Comparison of ENCODE assay signal across 8 cellular contexts in genomic region chr1:165235777-165236285, GRCh38.
DNase-seq lines count a peak whose midpoint lies in the region; ATAC-seq and TF ChIP-seq lines count a peak whose summit lies in the region.

No MANE protein-coding gene starts in this region.

- H3K9me3 Mint-ChIP-seq in GM23338: no peaks in the 10 kb centered on the region
- no peaks in the 10 kb centered on the region for H3K9me3 Mint-ChIP-seq in stimulated activated effector memory CD8-positive, alpha-beta T cell treated with anti-CD3 and anti-CD28 coated beads, Interleukin-12 subunit alpha, Interleukin-12 subunit beta, amount 100 ng/mL, for 72 hours

- H2AFZ ChIP-seq in GM23338: peak overlapping the region; percentile 97
- peak overlapping the region; percentile 60 for H2AFZ ChIP-seq in hepatocyte

- intact Hi-C loops in sigmoid colon (cut with DNase I): no loop called here

- ATAC-seq in GM23338 (peak; percentile 88), HG03045 (IDR thresholded peaks at IDR 0.05; ENCODE audit: unreplicated experiment) (no peak)
- no peak for ATAC-seq in stimulated activated effector memory CD8-positive, alpha-beta T cell treated with anti-CD3 and anti-CD28 coated beads, Interleukin-12 subunit alpha, Interleukin-12 subunit beta, amount 100 ng/mL, for 72 hours

- H3K27me3 Mint-ChIP-seq in GM23338 (ENCODE audit: insufficient read depth, low read depth, poor library complexity): peaks cover 57% of the 10 kb centered on the region

- H3K27me3 ChIP-seq in GM23338 (ENCODE audit: insufficient read depth) (peaks cover 93% of the 10 kb centered on the region), hepatocyte (peaks cover 80% of the 10 kb centered on the region), sigmoid colon (peaks cover 4 to 47% (median 16%) of the 10 kb centered on the region in 3 donors)

- TF ChIP-seq CTCF in GM23338 (conservative IDR thresholded peaks at IDR 0.05; ENCODE audit: low read depth in 2 of 2) (no peak), hepatocyte (IDR thresholded peaks at IDR 0.05; ENCODE audit: poor library complexity) (no peak), sigmoid colon (IDR thresholded peaks at IDR 0.05) (no peak)

- H4K20me1 ChIP-seq in GM23338 (replicated peaks; ENCODE audit: insufficient read depth): no peaks in the 10 kb centered on the region; the same call in 1 of the 2 replicates
- no peaks in the 10 kb centered on the region for H4K20me1 ChIP-seq in hepatocyte (ENCODE audit: insufficient read depth, poor library complexity, severe bottlenecking)

- H3K4me1 ChIP-seq in GM23338 (ENCODE audit: insufficient read depth): peaks cover 4% of the 10 kb centered on the region; the same call in 1 of the 2 replicates
- peaks cover 12% of the 10 kb centered on the region for H3K4me1 ChIP-seq in hepatocyte (ENCODE audit: insufficient read depth)
- H3K4me1 ChIP-seq in sigmoid colon: peaks cover 0 to 13% (median 13%) of the 10 kb centered on the region in 4 donors

- peak overlapping the region; percentile 79 for H3K4me3 Mint-ChIP-seq in GM23338
- H3K4me3 Mint-ChIP-seq in stimulated activated effector memory CD8-positive, alpha-beta T cell treated with anti-CD3 and anti-CD28 coated beads, Interleukin-12 subunit alpha, Interleukin-12 subunit beta, amount 100 ng/mL, for 72 hours: no peak overlapping the region

- H3K79me2 ChIP-seq in GM23338 (replicated peaks; ENCODE audit: insufficient read depth) (no peaks in the 10 kb centered on the region), hepatocyte (no peaks in the 10 kb centered on the region)

- peak overlapping the region; percentile 72 for H3K4me3 ChIP-seq in GM23338
- H3K4me3 ChIP-seq in hepatocyte: peak overlapping the region; percentile 63
- H3K4me3 ChIP-seq in sigmoid colon: peak overlapping the region; percentile 12 to 53 (median 40)

- no peak overlapping the region for H3K27ac Mint-ChIP-seq in GM23338
- H3K27ac Mint-ChIP-seq in stimulated activated effector memory CD8-positive, alpha-beta T cell treated with anti-CD3 and anti-CD28 coated beads, Interleukin-12 subunit alpha, Interleukin-12 subunit beta, amount 100 ng/mL, for 72 hours: no peak overlapping the region

- WGBS in hepatocyte (ENCODE audit: low lambda C conversion rate, missing lambda C conversion rate): under 1% methylated on average over 33 of the region's 33 CpGs
- 1 to 2% methylated on average over 33 of the region's 33 CpGs for WGBS in sigmoid colon, 2 donors

- peak overlapping the region; percentile 88 for H3K4me2 ChIP-seq in GM23338
- H3K4me2 ChIP-seq in hepatocyte: peak overlapping the region; percentile 94

- H3F3A ChIP-seq in GM23338 (replicated peaks; ENCODE audit: low read depth): no peaks in the 10 kb centered on the region

- H3K27ac ChIP-seq in GM23338 (ENCODE audit: low read depth) (no peak overlapping the region), hepatocyte (no peak overlapping the region), sigmoid colon (no peak overlapping the region)

- no peaks in the 10 kb centered on the region for H3K36me3 ChIP-seq in GM23338 (ENCODE audit: insufficient read depth)
- H3K36me3 ChIP-seq in hepatocyte (replicated peaks; ENCODE audit: insufficient read depth, low read depth): no peaks in the 10 kb centered on the region
- H3K36me3 ChIP-seq in sigmoid colon: no peaks in the 10 kb centered on the region

- peak; percentile 75 for DNase-seq in GM23338 (ENCODE audit: low spot score)
- DNase-seq in NCI-H69 (lab: John Stamatoyannopoulos, UW): peak; percentile 99
- peak; percentile 11 for DNase-seq in hepatocyte (ENCODE audit: low spot score)
- DNase-seq in sigmoid colon: no peak
- DNase-seq in mesenteric fat pad (ENCODE audit: low spot score): no peak
- no peak for DNase-seq in activated effector memory CD4-positive, alpha-beta T cell treated with Interleukin-2 at 50 U/mL for 16 hours
- no peak for DNase-seq in stimulated activated effector memory CD8-positive, alpha-beta T cell treated with anti-CD3 and anti-CD28 coated beads, Interleukin-12 subunit alpha, Interleukin-12 subunit beta, amount 100 ng/mL, for 72 hours (ENCODE audit: low spot score in 2 of 2)

- TF ChIP-seq EP300 in sigmoid colon (IDR thresholded peaks at IDR 0.05): no peak

- no peaks in the 10 kb centered on the region for H3K36me3 Mint-ChIP-seq in GM23338 (ENCODE audit: low read depth)
- H3K36me3 Mint-ChIP-seq in stimulated activated effector memory CD8-positive, alpha-beta T cell treated with anti-CD3 and anti-CD28 coated beads, Interleukin-12 subunit alpha, Interleukin-12 subunit beta, amount 100 ng/mL, for 72 hours: no peaks in the 10 kb centered on the region

- H3K9me3 ChIP-seq in hepatocyte (ENCODE audit: low read depth): no peaks in the 10 kb centered on the region
- no peaks in the 10 kb centered on the region for H3K9me3 ChIP-seq in sigmoid colon

- no peak for TF ChIP-seq POLR2A in sigmoid colon (IDR thresholded peaks at IDR 0.05)

- H3K9me2 ChIP-seq in GM23338 (ENCODE audit: insufficient read depth) (no peaks in the 10 kb centered on the region), hepatocyte (replicated peaks; ENCODE audit: insufficient read depth) (no peaks in the 10 kb centered on the region)

- peaks cover 15% of the 10 kb centered on the region for H3K4me1 Mint-ChIP-seq in GM23338
- H3K4me1 Mint-ChIP-seq in stimulated activated effector memory CD8-positive, alpha-beta T cell treated with anti-CD3 and anti-CD28 coated beads, Interleukin-12 subunit alpha, Interleukin-12 subunit beta, amount 100 ng/mL, for 72 hours: no peaks in the 10 kb centered on the region

TF ChIP-seq in GM23338, 12 proteins besides CTCF, POLR2A, EP300 and RAD21:
- TF ChIP-seq STAT1 (IDR thresholded peaks at IDR 0.05; ENCODE audit: unreplicated experiment) (no peak), EZH2 (IDR thresholded peaks at IDR 0.05; ENCODE audit: low read depth, unreplicated experiment) (peak; percentile 75)

Comparison
In these comparisons a context has a peak if more than half of its experiments do, and no peak if none do; other contexts are left out.
1. DNase-seq: peak in GM23338 (single experiment), NCI-H69 (single experiment) and hepatocyte (single experiment); none in sigmoid colon (single experiment), mesenteric fat pad (single experiment), activated effector memory CD4-positive, alpha-beta T cell treated with Interleukin-2 at 50 U/mL for 16 hours (single experiment) and stimulated activated effector memory CD8-positive, alpha-beta T cell treated with anti-CD3 and anti-CD28 coated beads, Interleukin-12 subunit alpha, Interleukin-12 subunit beta, amount 100 ng/mL, for 72 hours (0 of 2).
2. Peak in every context shown above with its lines, with median percentiles within 50 percentile points of each other: H3K4me3 ChIP-seq.